ENCODE assay signal across 13 cellular contexts in genomic region chr10:110821508-110821907, GRCh38. TPM values are rescaled to one million over a fixed set of nuclear protein-coding genes. Genes with fewer than 3 reads are reported as not detected.
A peak's percentile ranks its signal among the peaks of the same experiment; 100 is the strongest.
DNase-seq lines count a peak whose midpoint lies in the region; ATAC-seq lines count a peak whose summit lies in the region.
"Had no signal": no experiment of that assay in that cellular context is flagged by ENCODE, and none has a peak within 500 bp of the region (broad histone marks: within the 10 kb centered on the region; RNA-seq: fewer than 3 reads in every experiment).

No MANE protein-coding gene starts in this region.

- WGBS in thymus = 95% methylated on average over 7 of the region's 7 CpGs

- H3K36me3 ChIP-seq in adipocyte (ENCODE audit: control insufficient read depth, insufficient read depth, low read length, severe bottlenecking) = no peaks in the 10 kb centered on the region
- no peaks in the 10 kb centered on the region for H3K36me3 ChIP-seq in thymus (ENCODE audit: control insufficient read depth, insufficient read depth)
- H3K36me3 ChIP-seq: upper lobe of left lung had no signal

- H3K4me1 ChIP-seq in adipocyte (ENCODE audit: control insufficient read depth, insufficient read depth, low read length) = peaks cover 45% of the 10 kb centered on the region
- peaks cover 7% of the 10 kb centered on the region for H3K4me1 ChIP-seq in thymus (ENCODE audit: control insufficient read depth, insufficient read depth, low read length)

- ATAC-seq in GM21526 (IDR thresholded peaks at IDR 0.05; ENCODE audit: low FRiP score, unreplicated experiment) = no peak
- ATAC-seq in GM21360 (IDR thresholded peaks at IDR 0.05; ENCODE audit: unreplicated experiment) = no peak

- no peaks in the 10 kb centered on the region for H3K27me3 ChIP-seq in adipocyte (replicated peaks; ENCODE audit: control insufficient read depth, insufficient read depth, low read length)
- no peaks in the 10 kb centered on the region for H3K27me3 ChIP-seq in thymus (ENCODE audit: control insufficient read depth, insufficient read depth)
- H3K27me3 ChIP-seq: upper lobe of left lung had no signal

- DNase-seq in adipocyte (ENCODE audit: low read depth) = no peak
- DNase-seq in fibroblast of peridontal ligament (ENCODE audit: extremely low read depth) = peak; percentile 16
- peak; percentile 74 for DNase-seq in myocyte (ENCODE audit: low read depth)
- DNase-seq in activated T-cell treated with anti-CD3 and anti-CD28 coated beads, Interleukin-2, amount 50 U/mL, for 1 hour = no peak
- no peak for DNase-seq in HuH-7 (ENCODE audit: low spot score)
- DNase-seq: activated CD4-positive, alpha-beta memory T cell treated with anti-CD3 and anti-CD28 coated beads, Interleukin-2, amount 10 ng/mL, durations not matched to agents 7 days and 5 days; activated gamma-delta T cell treated with Interleukin-2 at 50 U/mL for 16 hours; central memory CD4-positive, alpha-beta T cell; DMS79; upper lobe of left lung had no signal

- peak overlapping the region; percentile 31 for H3K9ac ChIP-seq in adipocyte (ENCODE audit: low read length)

- H3K9me3 ChIP-seq in adipocyte (ENCODE audit: control insufficient read depth, low read length) (no peaks in the 10 kb centered on the region), thymus (ENCODE audit: control insufficient read depth) (no peaks in the 10 kb centered on the region)
- H3K9me3 ChIP-seq: upper lobe of left lung had no signal

- peak overlapping the region; percentile 26 for H3K27ac ChIP-seq in thymus (ENCODE audit: low read depth)

- H3K4me3 ChIP-seq in adipocyte (ENCODE audit: low read length) (peak overlapping the region; percentile 32), thymus (ENCODE audit: low read length) (no peak overlapping the region)
- H3K4me3 ChIP-seq: upper lobe of left lung had no signal

RNA-seq across cellular contexts. Expression of gene PDCD4, which starts 50.2 kb away (rescaled TPM):
- 36.2 and 37.0 TPM in 2 replicates for total RNA-seq in myocyte
- 112 TPM for polyA plus RNA-seq in myocyte (2012)
- 260 TPM for polyA plus RNA-seq in thymus

Comparison
In these comparisons a context has a peak if more than half of its experiments do, and no peak if none do; other contexts are left out.
1. DNase-seq: peak in fibroblast of peridontal ligament (single experiment) and myocyte (single experiment); none in adipocyte (single experiment), activated T-cell treated with anti-CD3 and anti-CD28 coated beads, Interleukin-2, amount 50 U/mL, for 1 hour (single experiment) and HuH-7 (single experiment).